In genomic region chr3:66276705-66277274, GRCh38 we compare ENCODE assay signal across 8 cellular contexts. TPM values are rescaled to one million over a fixed set of nuclear protein-coding genes. Genes with fewer than 3 reads are reported as not detected.
A peak's percentile ranks its signal among the peaks of the same experiment; 100 is the strongest.
DNase-seq lines count a peak whose midpoint lies in the region; ATAC-seq and TF ChIP-seq lines count a peak whose summit lies in the region.

No MANE protein-coding gene starts in this region.

- H3F3A ChIP-seq in SK-N-SH (replicated peaks; ENCODE audit: insufficient read depth): peaks cover 5% of the 10 kb centered on the region

- peak; percentile 61 for ATAC-seq in sciatic nerve

- WGBS in SK-N-SH (ENCODE audit: low lambda C conversion rate): 3% methylated on average over 3 of the region's 3 CpGs
- 6 to 12% (median 8%) methylated on average over 3 of the region's 3 CpGs for WGBS in adrenal gland, 4 donors

- no peaks in the 10 kb centered on the region for H3K9me2 ChIP-seq in SK-N-SH

- no peak overlapping the region for H2AFZ ChIP-seq in SK-N-SH (ENCODE audit: low read depth)

- no peak for TF ChIP-seq EP300 in SK-N-SH (IDR thresholded peaks at IDR 0.05; ENCODE audit: borderline replicate concordance in 1 of 2, low read depth in 1 of 2, low read length in 1 of 2)

- no peak overlapping the region for H3K27ac ChIP-seq in SK-N-SH (ENCODE audit: low read depth in 2 of 2, low read length in 1 of 2)
- H3K27ac ChIP-seq in adrenal gland: no peak overlapping the region
- no peak overlapping the region for H3K27ac ChIP-seq in left ventricle myocardium inferior (replicated peaks)

- H4K20me1 ChIP-seq in SK-N-SH (ENCODE audit: insufficient read depth): no peaks in the 10 kb centered on the region

- intact Hi-C loops in adrenal gland (cut with DNase I) (loop anchor here (5.0 kb wide), 1 partner anchor 541 kb away; no protein-coding TSS in a partner anchor), left ventricle myocardium inferior (cut with micrococcal nuclease) (loop anchor here (2.0 to 5.0 kb wide), 2 partner anchors 96 to 540 kb away; no protein-coding TSS in a partner anchor), sciatic nerve (cut with DNase I) (no loop called here)

- no peaks in the 10 kb centered on the region for H3K79me2 ChIP-seq in SK-N-SH (ENCODE audit: insufficient read depth)

- H3K4me3 ChIP-seq in SK-N-SH (ENCODE audit: low read depth in 2 of 2, low read length in 1 of 2) (no peak overlapping the region), adrenal gland (no peak overlapping the region), left ventricle myocardium inferior (no peak overlapping the region)

- H3K9ac ChIP-seq in SK-N-SH: no peak overlapping the region

- peak; percentile 51 for DNase-seq in NCI-H2196 (lab: John Stamatoyannopoulos, UW; ENCODE audit: unreplicated experiment)
- no peak for DNase-seq in NCI-H2196 treated with DMSO at 0.1 percent for 48 hours (lab: John Stamatoyannopoulos, UW; ENCODE audit: unreplicated experiment)
- peak; percentile 68 to 72 for DNase-seq in Kasumi-1 (lab: John Stamatoyannopoulos, UW)
- peak; percentile 46 for DNase-seq in SK-N-SH
- DNase-seq in adrenal gland: peak; percentile 32 to 84 (median 66)
- DNase-seq in left ventricle myocardium inferior: no peak
- DNase-seq in sciatic nerve (ENCODE audit: low spot score): peak; percentile 72
- no peak for DNase-seq in GM19238 (ENCODE audit: insufficient read length, low spot score)

- no peak overlapping the region for H3K4me2 ChIP-seq in SK-N-SH

- TF ChIP-seq CTCF in SK-N-SH (IDR thresholded peaks at IDR 0.05) (peak; percentile 83), adrenal gland (IDR thresholded peaks at IDR 0.05) (peak; percentile 39 to 75 (median 71)), left ventricle myocardium inferior (IDR thresholded peaks at IDR 0.05; ENCODE audit: borderline replicate concordance) (peak; percentile 81)

- no peak for TF ChIP-seq POLR2A in adrenal gland (IDR thresholded peaks at IDR 0.05)

- H3K36me3 ChIP-seq in SK-N-SH (replicated peaks in 1 of 2; ENCODE audit: control insufficient read depth in 1 of 2, insufficient read depth in 2 of 2, low read length in 1 of 2): peaks cover 0 to 3% of the 10 kb centered on the region in 2 experiments
- H3K36me3 ChIP-seq in adrenal gland (replicated peaks in 1 of 2): no peaks in the 10 kb centered on the region
- H3K36me3 ChIP-seq in left ventricle myocardium inferior: no peaks in the 10 kb centered on the region

- CTCF ChIA-PET in SK-N-SH (lab: Yijun Ruan, JAX): interaction anchor here (0.6 to 3.2 kb wide), 31 partner anchors 9 to 586 kb away, joined by 3 to 27 read pairs (median 3); no protein-coding TSS in a partner anchor

- H3K27me3 ChIP-seq in SK-N-SH (ENCODE audit: insufficient read depth) (no peaks in the 10 kb centered on the region), adrenal gland (no peaks in the 10 kb centered on the region), left ventricle myocardium inferior (ENCODE audit: low read depth) (no peaks in the 10 kb centered on the region)

- no peaks in the 10 kb centered on the region for H3K4me1 ChIP-seq in SK-N-SH (ENCODE audit: control insufficient read depth in 1 of 2, insufficient read depth in 2 of 2, low read depth in 1 of 2, low read length in 1 of 2)
- H3K4me1 ChIP-seq in adrenal gland (replicated peaks in 1 of 2): no peaks in the 10 kb centered on the region
- H3K4me1 ChIP-seq in left ventricle myocardium inferior: peaks cover 3% of the 10 kb centered on the region

- H3K9me3 ChIP-seq in SK-N-SH (no peaks in the 10 kb centered on the region), adrenal gland (replicated peaks in 1 of 3) (no peaks in the 10 kb centered on the region), left ventricle myocardium inferior (replicated peaks) (no peaks in the 10 kb centered on the region)

- TF ChIP-seq RAD21 in SK-N-SH (IDR thresholded peaks at IDR 0.05; ENCODE audit: low read length): peak; percentile 91

- POLR2A ChIA-PET in SK-N-SH (lab: Yijun Ruan, JAX): interaction anchor here (0.6 kb wide), 1 partner anchor 813 kb away, joined by 3 read pairs; no protein-coding TSS in a partner anchor

TF ChIP-seq in SK-N-SH, 30 proteins besides CTCF, POLR2A, EP300 and RAD21:
- TF ChIP-seq SMC3 (IDR thresholded peaks at IDR 0.05; ENCODE audit: low read depth, low read length) (peak; percentile 83), IRF3 (IDR thresholded peaks at IDR 0.05; ENCODE audit: low read depth, low read length) (no peak), RCOR1 (IDR thresholded peaks at IDR 0.05; ENCODE audit: low read length) (no peak), MEF2A (IDR thresholded peaks at IDR 0.05; ENCODE audit: borderline replicate concordance, low read depth) (no peak)

RNA-seq across cellular contexts. Expression of gene SLC25A26, which starts 56.0 kb away (rescaled TPM):
- polyA plus RNA-seq in SK-N-SH (2012; rRNA removed) (31.8 and 36.3 TPM in 2 replicates), adrenal gland (10 to 100 TPM in 2 of 3 donors, 1 to 10 TPM in 1; 9.5 to 16.5 (median 10.7) TPM)
- polyA plus RNA-seq in SK-N-SH (2012; cell fraction: cytosol; rRNA removed): 37.1 and 43.9 TPM in 2 replicates
- polyA plus RNA-seq in SK-N-SH (2012; cell fraction: nucleus; rRNA removed): 16.3 and 17.5 TPM in 2 replicates
- total RNA-seq in adrenal gland (10 to 100 TPM; 19.2 to 38.2 (median 23.1) TPM), left ventricle myocardium inferior (40.7 TPM), sciatic nerve (16.4 TPM)

Comparison
In these comparisons a context has a peak if more than half of its experiments do, and no peak if none do; other contexts are left out.
1. DNase-seq: peak in NCI-H2196 (single experiment), Kasumi-1 (2 of 2), SK-N-SH (single experiment), adrenal gland (7 of 7) and sciatic nerve (single experiment); none in NCI-H2196 treated with DMSO at 0.1 percent for 48 hours (single experiment), left ventricle myocardium inferior (single experiment) and GM19238 (single experiment).
2. Peak in every context shown above with its lines, with median percentiles within 50 percentile points of each other: CTCF ChIP-seq.